1 cellular context compared by ENCODE assay signal in the genomic region with DNA sequence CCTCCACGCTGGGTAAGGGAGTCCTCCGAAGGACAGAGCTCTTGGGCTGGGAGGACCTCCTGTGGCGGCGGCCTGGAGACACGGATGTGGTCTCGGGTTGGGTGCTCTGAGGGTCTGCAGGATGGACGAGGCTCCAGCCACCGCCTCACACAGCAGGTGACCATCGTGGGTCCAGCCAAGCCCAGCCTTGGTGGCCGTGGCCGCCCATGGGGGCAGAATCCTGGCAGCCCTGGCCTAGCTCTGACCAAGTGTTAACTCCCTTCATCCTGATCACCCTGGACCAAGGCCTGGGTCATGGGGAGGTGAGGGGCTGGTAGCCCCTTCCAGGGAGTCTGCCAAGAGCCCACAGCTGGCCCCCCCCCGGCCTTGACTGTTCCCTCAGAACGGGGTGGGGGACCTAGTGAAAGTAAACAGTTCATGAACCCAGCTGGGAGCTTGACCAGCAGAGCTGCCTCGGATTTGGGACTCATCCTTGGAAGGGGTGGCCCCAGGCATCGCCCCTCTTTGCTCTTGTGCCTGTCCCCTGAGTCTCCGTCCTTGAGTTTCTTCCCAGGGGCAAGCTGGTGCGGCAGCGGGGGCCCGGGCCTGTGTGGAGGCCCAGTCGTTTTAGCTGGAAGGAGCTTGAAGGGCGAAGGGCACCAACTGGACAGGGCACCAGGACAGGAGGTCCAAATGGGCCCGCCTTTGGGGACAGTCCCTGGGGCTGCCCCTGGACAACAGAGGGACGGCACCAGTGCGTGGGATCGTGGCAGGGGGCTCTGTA.
TF ChIP-seq lines count a peak whose summit lies in the region.

No MANE protein-coding gene starts in this region.

TF ChIP-seq in HEK293, 187 proteins besides CTCF, POLR2A, EP300 and RAD21 (continued from another document):
- TF ChIP-seq GLIS2 (tag by site-specific recombination; IDR thresholded peaks at IDR 0.05) (no peak), GLIS1 (tag by site-specific recombination; IDR thresholded peaks at IDR 0.05) (no peak), ZFP41 (tag by site-specific recombination; IDR thresholded peaks at IDR 0.05; ENCODE audit: borderline replicate concordance) (no peak)
- TF ChIP-seq, protein P1, sequence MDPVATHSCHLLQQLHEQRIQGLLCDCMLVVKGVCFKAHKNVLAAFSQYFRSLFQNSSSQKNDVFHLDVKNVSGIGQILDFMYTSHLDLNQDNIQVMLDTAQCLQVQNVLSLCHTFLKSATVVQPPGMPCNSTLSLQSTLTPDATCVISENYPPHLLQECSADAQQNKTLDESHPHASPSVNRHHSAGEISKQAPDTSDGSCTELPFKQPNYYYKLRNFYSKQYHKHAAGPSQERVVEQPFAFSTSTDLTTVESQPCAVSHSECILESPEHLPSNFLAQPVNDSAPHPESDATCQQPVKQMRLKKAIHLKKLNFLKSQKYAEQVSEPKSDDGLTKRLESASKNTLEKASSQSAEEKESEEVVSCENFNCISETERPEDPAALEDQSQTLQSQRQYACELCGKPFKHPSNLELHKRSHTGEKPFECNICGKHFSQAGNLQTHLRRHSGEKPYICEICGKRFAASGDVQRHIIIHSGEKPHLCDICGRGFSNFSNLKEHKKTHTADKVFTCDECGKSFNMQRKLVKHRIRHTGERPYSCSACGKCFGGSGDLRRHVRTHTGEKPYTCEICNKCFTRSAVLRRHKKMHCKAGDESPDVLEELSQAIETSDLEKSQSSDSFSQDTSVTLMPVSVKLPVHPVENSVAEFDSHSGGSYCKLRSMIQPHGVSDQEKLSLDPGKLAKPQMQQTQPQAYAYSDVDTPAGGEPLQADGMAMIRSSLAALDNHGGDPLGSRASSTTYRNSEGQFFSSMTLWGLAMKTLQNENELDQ (tag by site-specific recombination; IDR thresholded peaks at IDR 0.05; ENCODE audit: low read depth): no peak
TF ChIP-seq in HEK293: peak in this region for 0.
